ENCODE assay signal across 28 cellular contexts in the genomic region with DNA sequence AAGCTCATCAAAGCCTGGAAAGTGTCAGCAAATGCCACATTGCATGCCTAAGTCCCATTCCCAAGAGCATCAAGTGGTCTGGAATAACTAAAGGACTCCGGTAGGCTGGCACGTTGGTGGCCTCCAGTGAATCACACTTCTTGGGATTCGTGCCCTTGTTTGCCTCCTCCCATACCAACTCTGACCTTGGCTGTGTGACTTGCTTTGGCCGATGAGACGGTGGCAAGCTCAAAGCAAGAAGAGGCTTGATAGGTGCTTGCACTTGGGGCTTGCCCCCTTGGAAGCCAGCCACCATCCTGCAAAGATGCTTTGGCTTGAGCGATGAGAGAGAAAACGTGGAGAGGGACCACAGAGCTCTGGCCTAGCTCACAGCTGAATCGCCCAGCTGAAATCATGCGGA.
"Had no signal": no experiment of that assay in that cellular context is flagged by ENCODE, and none has a peak within 500 bp of the region (broad histone marks: within the 10 kb centered on the region; RNA-seq: fewer than 3 reads in every experiment).

No MANE protein-coding gene starts in this region.

- H3K4me3 Mint-ChIP-seq: dendritic cell treated with granulocyte-macrophage colony-stimulating factor and Interleukin-4, amounts not matched to agents 40 ng/mL and 50 ng/mL, for 4 days; effector memory CD8-positive, alpha-beta T cell; endodermal cell had no signal

- H3K27ac ChIP-seq: colonic mucosa, coronary artery, dorsolateral prefrontal cortex, epithelial cell of prostate, esophagus muscularis mucosa, esophagus squamous epithelium, foreskin keratinocyte, gastrocnemius medialis, gastroesophageal sphincter, heart left ventricle, heart right ventricle had no signal

- DNase-seq: colonic mucosa; cortex of kidney; dermis blood vessel endothelial cell; dorsolateral prefrontal cortex; effector CD4-positive, alpha-beta T cell; effector memory CD4-positive, alpha-beta T cell; effector memory CD8-positive, alpha-beta T cell; endodermal cell; erythroblast; esophagus squamous epithelium; foreskin fibroblast; foreskin keratinocyte; foreskin melanocyte; gastrocnemius medialis; glutamatergic neuron; head of caudate nucleus; heart left ventricle; heart right ventricle had no signal

- H3K9me3 Mint-ChIP-seq: dendritic cell treated with granulocyte-macrophage colony-stimulating factor and Interleukin-4, amounts not matched to agents 40 ng/mL and 50 ng/mL, for 4 days; endodermal cell had no signal

- H3K27me3 Mint-ChIP-seq: dendritic cell treated with granulocyte-macrophage colony-stimulating factor and Interleukin-4, amounts not matched to agents 40 ng/mL and 50 ng/mL, for 4 days; effector memory CD8-positive, alpha-beta T cell had no signal

- H3K27me3 ChIP-seq: colonic mucosa, foreskin keratinocyte, gastrocnemius medialis had no signal

- H3K4me1 ChIP-seq: colonic mucosa, esophagus squamous epithelium, foreskin keratinocyte, gastrocnemius medialis, gastroesophageal sphincter, heart left ventricle, heart right ventricle had no signal

- H3K9me3 ChIP-seq: colonic mucosa, esophagus muscularis mucosa, esophagus squamous epithelium, gastrocnemius medialis, gastroesophageal sphincter, heart left ventricle had no signal

- H3K36me3 ChIP-seq: colonic mucosa, esophagus muscularis mucosa, esophagus squamous epithelium, gastrocnemius medialis, gastroesophageal sphincter, heart left ventricle, heart right ventricle had no signal

- H3K27ac Mint-ChIP-seq: dendritic cell treated with granulocyte-macrophage colony-stimulating factor and Interleukin-4, amounts not matched to agents 40 ng/mL and 50 ng/mL, for 4 days; effector memory CD8-positive, alpha-beta T cell; endodermal cell had no signal

- ATAC-seq: effector memory CD8-positive, alpha-beta T cell; esophagus mucosa; foreskin keratinocyte; gastrocnemius medialis; gastroesophageal sphincter; heart left ventricle; heart right ventricle had no signal

- FAIRE-seq: colon, endometrium, endothelial cell of umbilical vein, frontal cortex had no signal

- H3K4me3 ChIP-seq: colonic mucosa, coronary artery, dorsolateral prefrontal cortex, esophagus muscularis mucosa, esophagus squamous epithelium, gastrocnemius medialis, gastroesophageal sphincter, heart left ventricle, heart right ventricle had no signal
